ENCODE assay signal across 28 cellular contexts in the genomic region with DNA sequence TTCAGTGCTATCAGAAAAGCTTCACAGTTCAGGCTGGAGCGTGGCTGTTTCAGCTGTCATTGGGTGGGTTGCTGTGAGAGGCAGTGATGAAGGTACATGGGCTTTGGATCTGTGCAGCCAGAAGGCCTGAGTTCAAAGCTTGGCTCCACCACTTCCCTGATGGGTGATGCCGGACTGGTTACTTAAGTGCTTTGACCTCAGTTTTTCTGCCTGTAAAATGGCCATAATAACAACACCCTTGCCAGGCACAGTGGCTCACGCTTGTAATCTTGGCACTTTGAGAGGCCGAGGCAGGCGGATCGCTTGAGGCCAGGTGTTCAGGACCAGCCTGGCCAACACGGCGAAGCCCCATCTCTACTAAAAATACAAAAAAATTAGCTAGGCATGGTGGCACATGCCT. TPM values are rescaled to one million over a fixed set of nuclear protein-coding genes. Genes with fewer than 3 reads are reported as not detected.
A peak's percentile ranks its signal among the peaks of the same experiment; 100 is the strongest.
DNase-seq lines count a peak whose midpoint lies in the region; ATAC-seq, FAIRE-seq and TF ChIP-seq lines count a peak whose summit lies in the region.
"Had no signal": no experiment of that assay in that cellular context is flagged by ENCODE, and none has a peak within 500 bp of the region (broad histone marks: within the 10 kb centered on the region; RNA-seq: fewer than 3 reads in every experiment).

No MANE protein-coding gene starts in this region.

- H2BK5ac ChIP-seq in H1 (ENCODE audit: low read depth, low read length) (no peak overlapping the region), neuronal stem cell (ENCODE audit: low read length) (no peak overlapping the region)

- H2BK20ac ChIP-seq in H1 (ENCODE audit: low read length), result no peak overlapping the region

- H3K27ac ChIP-seq in VCaP (peak overlapping the region; percentile 50; the same call in 1 of the 2 replicates), H1 (ENCODE audit: low read depth, low read length) (no peak overlapping the region), neuronal stem cell (replicated peaks; ENCODE audit: low read length) (no peak overlapping the region)
- H3K27ac ChIP-seq: BLaER1 had no signal

- H3K9ac ChIP-seq in H1 (replicated peaks in 1 of 4; ENCODE audit: extremely low read depth in 1 of 4, low read depth in 3 of 4, low read length in 3 of 4), result no peak overlapping the region; a peak in 1 of 7 replicates
- H3K9ac ChIP-seq in neuronal stem cell (ENCODE audit: low read depth, low read length, poor library complexity), result no peak overlapping the region
- H3K9ac ChIP-seq: BLaER1 had no signal

- CTCF ChIA-PET in WTC11 (lab: Charles Lee), result no interaction called here
- CTCF ChIA-PET in H1 (lab: Charles Lee; ENCODE audit: partially characterized antibody), result interaction anchor here (0.6 to 1.4 kb wide), 4 partner anchors 10 to 108 kb away, joined by 3 to 4 read pairs (median 4); partner anchors contain the start of gene IFT22

- 95% methylated on average over 8 of the region's 8 CpGs; no CpG with 5 or more reads in 1 of the 2 experiments for WGBS in H1 (ENCODE audit: extremely low coverage in 1 of 2, insufficient coverage in 1 of 2, insufficient read length in 1 of 2, insufficient replicate concordance in 2 of 2, low coverage in 1 of 2, low lambda C conversion rate in 2 of 2, missing lambda C conversion rate in 1 of 2), 2 experiments
- WGBS in neuronal stem cell (ENCODE audit: extremely low coverage in 2 of 2, insufficient read length in 2 of 2, insufficient replicate concordance in 1 of 2), 2 donors, result no CpG with 5 or more reads among the region's 8 CpGs

- H3K4me3 ChIP-seq in H1 (ENCODE audit: extremely low read depth in 1 of 4, insufficient read depth in 2 of 4, low read depth in 3 of 4, low read length in 4 of 4), result no peak overlapping the region
- H3K4me3 ChIP-seq in neuronal stem cell (ENCODE audit: low read length in 2 of 2), result no peak overlapping the region
- H3K4me3 ChIP-seq: BLaER1, GM12878 had no signal

- H4K5ac ChIP-seq in H1 (ENCODE audit: insufficient read length, low read depth, low read length), result no peak overlapping the region

- no peaks in the 10 kb centered on the region for H3K4me1 ChIP-seq in H1 (replicated peaks in 1 of 4; ENCODE audit: control insufficient read depth in 3 of 4, insufficient read depth in 4 of 4, low read length in 3 of 4)
- H3K4me1 ChIP-seq in neuronal stem cell (ENCODE audit: control insufficient read depth in 2 of 2, insufficient read depth in 1 of 2, low read depth in 1 of 2, low read length in 2 of 2), result no peaks in the 10 kb centered on the region
- H3K4me1 ChIP-seq: BE2C, BLaER1 had no signal

- TF ChIP-seq EP300 in H1 (IDR thresholded peaks at IDR 0.05; ENCODE audit: borderline replicate concordance in 1 of 2, low read depth in 2 of 2, low read length in 2 of 2), result no peak

- no peaks in the 10 kb centered on the region for H3K79me2 ChIP-seq in H1 (ENCODE audit: control insufficient read depth in 1 of 2, insufficient read depth in 2 of 2, low read length in 2 of 2)

- no peaks in the 10 kb centered on the region for H3K4me1 Mint-ChIP-seq in WTC11
- H3K4me1 Mint-ChIP-seq: CD14-positive monocyte; CD4-positive, alpha-beta memory T cell; CD4-positive, CD25-positive, alpha-beta regulatory T cell had no signal

- H2BK12ac ChIP-seq in H1 (ENCODE audit: low read depth, low read length), result no peak overlapping the region
- H2BK12ac ChIP-seq in neuronal stem cell (ENCODE audit: low read length), result no peak overlapping the region

- H2BK15ac ChIP-seq in H1 (ENCODE audit: low read length), result no peak overlapping the region
- H2BK15ac ChIP-seq in neuronal stem cell (ENCODE audit: low read length), result no peak overlapping the region

- H3K27ac Mint-ChIP-seq in WTC11, result no peak overlapping the region
- H3K27ac Mint-ChIP-seq: CD14-positive monocyte; CD4-positive, alpha-beta memory T cell; CD4-positive, CD25-positive, alpha-beta regulatory T cell had no signal

- no peak overlapping the region for H3K18ac ChIP-seq in H1 (ENCODE audit: extremely low read depth, low read length)
- H3K18ac ChIP-seq in neuronal stem cell (ENCODE audit: low read length), result no peak overlapping the region

- POLR2A ChIA-PET in WTC11 (lab: Charles Lee), result no interaction called here
- POLR2A ChIA-PET in H1 (lab: Charles Lee; ENCODE audit: partially characterized antibody), result interaction anchor here (1.6 to 1.9 kb wide), 2 partner anchors 8 to 10 kb away, joined by 8 to 10 read pairs; partner anchors contain the start of gene IFT22

- no peaks in the 10 kb centered on the region for H3K27me3 ChIP-seq in H1 (replicated peaks in 1 of 4; ENCODE audit: control insufficient read depth in 3 of 4, extremely low read depth in 1 of 4, insufficient read depth in 3 of 4, low read length in 3 of 4)
- no peaks in the 10 kb centered on the region for H3K27me3 ChIP-seq in neuronal stem cell (ENCODE audit: control insufficient read depth in 3 of 3, insufficient read depth in 3 of 3, low read depth in 1 of 3, low read length in 3 of 3)
- H3K27me3 ChIP-seq: BE2C, BLaER1 had no signal

- H3K9me3 Mint-ChIP-seq in WTC11, result no peaks in the 10 kb centered on the region
- H3K9me3 Mint-ChIP-seq: CD14-positive monocyte; CD4-positive, alpha-beta memory T cell; CD4-positive, CD25-positive, alpha-beta regulatory T cell; CD8-positive, alpha-beta memory T cell had no signal

- H3K36me3 Mint-ChIP-seq in WTC11, result no peaks in the 10 kb centered on the region
- H3K36me3 Mint-ChIP-seq: CD14-positive monocyte; CD4-positive, alpha-beta memory T cell; CD4-positive, CD25-positive, alpha-beta regulatory T cell; CD8-positive, alpha-beta memory T cell had no signal

- H2AK5ac ChIP-seq in H1 (ENCODE audit: low read depth, low read length) (no peak overlapping the region), neuronal stem cell (ENCODE audit: low read depth, low read length) (no peak overlapping the region)

- no peak for TF ChIP-seq CTCF in VCaP (conservative IDR thresholded peaks at IDR 0.05)
- TF ChIP-seq CTCF in WTC11 (IDR thresholded peaks at IDR 0.05), result no peak
- no peak for TF ChIP-seq CTCF in H1 (IDR thresholded peaks at IDR 0.05; ENCODE audit: control extremely low read depth in 1 of 3, insufficient read depth in 1 of 3, low read depth in 1 of 3, low read length in 3 of 3)

- H3K27me3 Mint-ChIP-seq in WTC11 (ENCODE audit: low read depth), result peaks cover 3% of the 10 kb centered on the region; the same call in 1 of the 2 replicates

- H3K36me3 ChIP-seq in H1 (ENCODE audit: control insufficient read depth in 2 of 4, insufficient read depth in 4 of 4, low read length in 3 of 4) (no peaks in the 10 kb centered on the region), neuronal stem cell (replicated peaks in 1 of 2; ENCODE audit: control insufficient read depth in 2 of 2, insufficient read depth in 2 of 2, low read length in 2 of 2) (no peaks in the 10 kb centered on the region)
- H3K36me3 ChIP-seq: BE2C, BLaER1 had no signal

- H3K79me1 ChIP-seq in H1 (ENCODE audit: low read depth, low read length) (no peaks in the 10 kb centered on the region), neuronal stem cell (ENCODE audit: low read depth, low read length) (no peaks in the 10 kb centered on the region)

- no peak for FAIRE-seq in H1 (lab: Jason Lieb, UNC)
- FAIRE-seq: A204.1, GM12878, GM12892, GM18507 had no signal

- H3K4me2 ChIP-seq in H1 (ENCODE audit: insufficient read depth in 1 of 2, low read depth in 2 of 2, low read length in 2 of 2), result no peak overlapping the region
- no peak overlapping the region for H3K4me2 ChIP-seq in neuronal stem cell (ENCODE audit: insufficient read depth, low read length, poor library complexity, severe bottlenecking)
- H3K4me2 ChIP-seq: BLaER1 had no signal

- no peak for TF ChIP-seq RAD21 in H1 (IDR thresholded peaks at IDR 0.05 in 1 of 2, conservative IDR thresholded peaks at IDR 0.05 in 1 of 2; ENCODE audit: low read depth in 2 of 2, low read length in 2 of 2)

- H2BK120ac ChIP-seq in H1 (replicated peaks; ENCODE audit: low read depth, low read length), result no peak overlapping the region
- H2BK120ac ChIP-seq in neuronal stem cell (ENCODE audit: low read depth, low read length), result no peak overlapping the region

- H3K14ac ChIP-seq in H1 (ENCODE audit: insufficient read length) (no peak overlapping the region), neuronal stem cell (ENCODE audit: low read length) (no peak overlapping the region)

- no peak overlapping the region for H4K91ac ChIP-seq in H1 (replicated peaks; ENCODE audit: insufficient read length, low read length)
- H4K91ac ChIP-seq in neuronal stem cell (ENCODE audit: low read depth, low read length, poor library complexity), result no peak overlapping the region

- no peak for TF ChIP-seq POLR2A in H1 (IDR thresholded peaks at IDR 0.05; ENCODE audit: control extremely low read depth in 1 of 2, low read depth in 2 of 2, low read length in 2 of 2)

- no peak overlapping the region for H3K4me3 Mint-ChIP-seq in WTC11
- H3K4me3 Mint-ChIP-seq: CD14-positive monocyte; CD4-positive, alpha-beta memory T cell; CD8-positive, alpha-beta memory T cell had no signal

- H4K8ac ChIP-seq in H1 (ENCODE audit: extremely low read depth, insufficient read depth, low read length), result no peak overlapping the region
- peak overlapping the region; percentile 3 for H4K8ac ChIP-seq in neuronal stem cell (ENCODE audit: low read depth, low read length)

- H3K9me3 ChIP-seq in H1 (ENCODE audit: insufficient read depth in 2 of 2, low read depth in 1 of 2, low read length in 1 of 2), result no peaks in the 10 kb centered on the region
- no peaks in the 10 kb centered on the region for H3K9me3 ChIP-seq in neuronal stem cell (replicated peaks in 1 of 2; ENCODE audit: control insufficient read depth in 2 of 2, insufficient read depth in 1 of 2, low read depth in 1 of 2, low read length in 2 of 2)
- H3K9me3 ChIP-seq: BE2C, BLaER1 had no signal

- H3K23ac ChIP-seq in H1 (ENCODE audit: insufficient read length) (no peak overlapping the region), neuronal stem cell (ENCODE audit: low read depth, low read length, poor library complexity) (no peak overlapping the region)

- H3K56ac ChIP-seq in H1 (replicated peaks; ENCODE audit: insufficient read length, low read depth, low read length), result no peak overlapping the region

- no peak for DNase-seq in WTC11 (ENCODE audit: low spot score)
- no peak for DNase-seq in H1 (ENCODE audit: low read depth in 1 of 2, low spot score in 2 of 2)
- no peak for DNase-seq in neuronal stem cell (ENCODE audit: low spot score)
- DNase-seq in NCI-H2029 treated with DMSO at 0.1 percent for 48 hours (lab: John Stamatoyannopoulos, UW), result no peak
- DNase-seq in superior temporal gyrus (ENCODE audit: extremely low spot score), result no peak
- DNase-seq: 8988T; ACHN; BE2C; C1 segment of cervical spinal cord; CD4-positive, alpha-beta memory T cell; CD4-positive, CD25-positive, alpha-beta regulatory T cell; CD8-positive, alpha-beta memory T cell; COR-L47; DMS 273 treated with DMSO at 0.1 percent for 48 hours; DMS153; DMS53; DMS79; DND-41; EL; GDM1 had no signal

- no peaks in the 10 kb centered on the region for H4K20me1 ChIP-seq in H1 (replicated peaks in 1 of 2; ENCODE audit: control insufficient read depth in 1 of 2, insufficient read depth in 2 of 2, low read length in 2 of 2)
- H4K20me1 ChIP-seq: BLaER1 had no signal

- no peaks in the 10 kb centered on the region for H3K23me2 ChIP-seq in H1 (ENCODE audit: low read depth, low read length)

- H2AFZ ChIP-seq in H1 (ENCODE audit: low read length) (no peak overlapping the region), neuronal stem cell (ENCODE audit: low read length) (no peak overlapping the region)

- no peak for ATAC-seq in WTC11
- no peak for ATAC-seq in HG03439 (IDR thresholded peaks at IDR 0.05; ENCODE audit: unreplicated experiment)
- ATAC-seq: GM12878 had no signal

- H3K4ac ChIP-seq in H1 (replicated peaks; ENCODE audit: insufficient read length, low read depth, low read length) (no peak overlapping the region), neuronal stem cell (ENCODE audit: low read length) (no peak overlapping the region)

RNA-seq across cellular contexts. Expression of gene IFT22, which starts 10.4 kb away (rescaled TPM):
- 13.7 to 16.6 TPM (median 15.5 TPM) in 3 replicates for total RNA-seq in WTC11 (2021)
- 17.7 and 17.8 TPM in 2 replicates for total RNA-seq in H1 (2021; fragmentation: NEBNext Ultra II Directional; extraction: Animal tissue kit (Norgen Biotek cat#: 25700))
- polyA plus RNA-seq in H1 (2011; rRNA removed), result 12.5 and 18.9 TPM in 2 replicates
- 18.8 TPM for polyA plus RNA-seq in H1 (2011; cell fraction: cytosol; rRNA removed)
- polyA plus RNA-seq in H1 (2011; cell fraction: nucleus; rRNA removed), result 12.3 TPM
- polyA plus RNA-seq in H1 (2012, experiment 1 of 2), result 25.7 to 34.5 TPM (median 29.0 TPM) in 4 replicates
- polyA plus RNA-seq in H1 (2012, experiment 2 of 2), result 25.3 TPM
- 17.7 TPM for polyA plus RNA-seq in H1 (2013, experiment 1 of 2)
- polyA plus RNA-seq in H1 (2013, experiment 2 of 2), result 17.7 TPM
- 22.1 and 25.8 TPM in 2 replicates for polyA minus RNA-seq in H1 (2011; rRNA and poly(A)+ RNA removed)
- 11.2 TPM for polyA minus RNA-seq in H1 (2011; cell fraction: cytosol; rRNA and poly(A)+ RNA removed)
- 12.3 TPM for polyA minus RNA-seq in H1 (2011; cell fraction: nucleus; rRNA and poly(A)+ RNA removed)
- polyA plus RNA-seq in neuronal stem cell (2013, experiment 1 of 2), result 38.1 TPM
- 39.9 TPM for polyA plus RNA-seq in neuronal stem cell (2013, experiment 2 of 2)

RNA-seq across cellular contexts. Expression of gene COL26A1, which starts 30.6 kb away (rescaled TPM):
- total RNA-seq in WTC11 (2021), result 64.4 to 70.9 TPM (median 67.0 TPM) in 3 replicates
- total RNA-seq in H1 (2021; fragmentation: NEBNext Ultra II Directional; extraction: Animal tissue kit (Norgen Biotek cat#: 25700)), result 68.8 and 71.4 TPM in 2 replicates
- polyA plus RNA-seq in H1 (2011; rRNA removed), result 51.1 and 68.1 TPM in 2 replicates
- 64.7 TPM for polyA plus RNA-seq in H1 (2011; cell fraction: cytosol; rRNA removed)
- 90.6 TPM for polyA plus RNA-seq in H1 (2011; cell fraction: nucleus; rRNA removed)
- polyA plus RNA-seq in H1 (2012, experiment 1 of 2), result 53.7 to 60.1 TPM (median 59.5 TPM) in 4 replicates
- 54.5 TPM for polyA plus RNA-seq in H1 (2012, experiment 2 of 2)
- 95.9 TPM for polyA plus RNA-seq in H1 (2013, experiment 1 of 2)
- 94.8 TPM for polyA plus RNA-seq in H1 (2013, experiment 2 of 2)
- 17.5 and 19.5 TPM in 2 replicates for polyA minus RNA-seq in H1 (2011; rRNA and poly(A)+ RNA removed)
- 29.7 TPM for polyA minus RNA-seq in H1 (2011; cell fraction: cytosol; rRNA and poly(A)+ RNA removed)
- polyA minus RNA-seq in H1 (2011; cell fraction: nucleus; rRNA and poly(A)+ RNA removed), result 19.1 TPM
- polyA plus RNA-seq in neuronal stem cell (2013, experiment 1 of 2), result 74.9 TPM
- 74.1 TPM for polyA plus RNA-seq in neuronal stem cell (2013, experiment 2 of 2)
- total RNA-seq: CD4-positive, alpha-beta memory T cell; CD4-positive, CD25-positive, alpha-beta regulatory T cell; CD8-positive, alpha-beta memory T cell had no signal
- polyA plus RNA-seq: CD14-positive monocyte; CD4-positive, alpha-beta memory T cell; CD4-positive, CD25-positive, alpha-beta regulatory T cell; CD8-positive, alpha-beta memory T cell; GM12878 had no signal
